In genomic region chr16:15746332-15746731, GRCh38 we compare ENCODE assay signal across 19 cellular contexts.
DNase-seq lines count a peak whose midpoint lies in the region; TF ChIP-seq lines count a peak whose summit lies in the region.
"Had no signal": no experiment of that assay in that cellular context is flagged by ENCODE, and none has a peak within 500 bp of the region (broad histone marks: within the 10 kb centered on the region; RNA-seq: fewer than 3 reads in every experiment).

No MANE protein-coding gene starts in this region.

- H3K4me3 Mint-ChIP-seq in endodermal cell = no peak overlapping the region
- H3K4me3 Mint-ChIP-seq: B cell; CD14-positive monocyte; CD4-positive, alpha-beta T cell; CD8-positive, alpha-beta memory T cell; GM23338; H9 had no signal

- H2BK5ac ChIP-seq in neuronal stem cell (ENCODE audit: low read length) = no peak overlapping the region

- H4K8ac ChIP-seq in neuronal stem cell (ENCODE audit: low read depth, low read length) = no peak overlapping the region

- H3K27me3 Mint-ChIP-seq in endodermal cell (ENCODE audit: insufficient read depth) = no peaks in the 10 kb centered on the region
- H3K27me3 Mint-ChIP-seq: B cell; CD4-positive, alpha-beta T cell; CD8-positive, alpha-beta memory T cell had no signal

- H3K27ac ChIP-seq in neuronal stem cell (replicated peaks; ENCODE audit: low read length) (no peak overlapping the region), stomach smooth muscle (ENCODE audit: low read length) (peak overlapping the region; percentile 71), endodermal cell (ENCODE audit: low read depth, low read length) (no peak overlapping the region), dorsolateral prefrontal cortex (no peak overlapping the region)
- H3K27ac ChIP-seq: 22Rv1; BLaER1 treated with 17β-estradiol and CSF1 and Interleukin-3, amounts not matched to agents 10 nM and 100 nM had no signal

- H2AFZ ChIP-seq in neuronal stem cell (ENCODE audit: low read length) = no peak overlapping the region
- H2AFZ ChIP-seq: GM23338 had no signal

- DNase-seq in NCI-H2171 (lab: John Stamatoyannopoulos, UW) (peak; percentile 6), NCI-H2171 treated with DMSO at 0.1 percent for 48 hours (lab: John Stamatoyannopoulos, UW) (no peak), neuronal stem cell (ENCODE audit: low spot score) (no peak), endodermal cell (no peak), dorsolateral prefrontal cortex (no peak)
- DNase-seq: CD4-positive, alpha-beta T cell; CD8-positive, alpha-beta memory T cell; DMS 273 treated with DMSO at 0.1 percent for 48 hours; DMS79; EL; GDM1; H9 had no signal

- no peak overlapping the region for H3K27ac Mint-ChIP-seq in endodermal cell
- H3K27ac Mint-ChIP-seq: B cell; CD14-positive monocyte; CD4-positive, alpha-beta T cell; GM23338; H9 had no signal

- H2BK12ac ChIP-seq in neuronal stem cell (ENCODE audit: low read length) = no peak overlapping the region

- H3K4me1 ChIP-seq in neuronal stem cell (ENCODE audit: control insufficient read depth in 2 of 2, insufficient read depth in 1 of 2, low read depth in 1 of 2, low read length in 2 of 2) = no peaks in the 10 kb centered on the region
- peaks cover 25% of the 10 kb centered on the region for H3K4me1 ChIP-seq in stomach smooth muscle (ENCODE audit: control insufficient read depth, insufficient read depth, low read length)
- no peaks in the 10 kb centered on the region for H3K4me1 ChIP-seq in endodermal cell (ENCODE audit: control insufficient read depth, insufficient read depth, low read length)

- H3K9ac ChIP-seq in neuronal stem cell (ENCODE audit: low read depth, low read length, poor library complexity) (peak overlapping the region; percentile 44), stomach smooth muscle (ENCODE audit: low read length in 2 of 2) (no peak overlapping the region), endodermal cell (ENCODE audit: extremely low read depth, low read length, poor library complexity, severe bottlenecking) (no peak overlapping the region)
- H3K9ac ChIP-seq: BLaER1 treated with 17β-estradiol and CSF1 and Interleukin-3, amounts not matched to agents 10 nM and 100 nM had no signal

- no peak for TF ChIP-seq CTCF in endodermal cell (conservative IDR thresholded peaks at IDR 0.05)
- no peak for TF ChIP-seq CTCF in dorsolateral prefrontal cortex (IDR thresholded peaks at IDR 0.05 in 54 of 56, conservative IDR thresholded peaks at IDR 0.05 in 2 of 56; ENCODE audit: low read depth in 1 of 56, partially characterized antibody in 56 of 56)

- H3K14ac ChIP-seq in neuronal stem cell (ENCODE audit: low read length) = peak overlapping the region; percentile 31

- H2BK15ac ChIP-seq in neuronal stem cell (ENCODE audit: low read length) = no peak overlapping the region

- intact Hi-C loops in dorsolateral prefrontal cortex (cut with DNase I) = no loop called here

- peaks cover 2% of the 10 kb centered on the region for H3K79me1 ChIP-seq in neuronal stem cell (ENCODE audit: low read depth, low read length)

- WGBS in neuronal stem cell (ENCODE audit: extremely low coverage in 2 of 2, insufficient read length in 2 of 2, insufficient replicate concordance in 1 of 2), 2 donors = no CpG with 5 or more reads among the region's 6 CpGs
- 91% methylated on average over 6 of the region's 6 CpGs for WGBS in endodermal cell (ENCODE audit: insufficient coverage in 1 of 2, insufficient read length in 1 of 2), 2 experiments

- H3K4me3 ChIP-seq in neuronal stem cell (ENCODE audit: low read length in 2 of 2) (no peak overlapping the region), stomach smooth muscle (ENCODE audit: low read length in 2 of 2) (no peak overlapping the region), endodermal cell (ENCODE audit: low read length) (no peak overlapping the region), dorsolateral prefrontal cortex (no peak overlapping the region)
- H3K4me3 ChIP-seq: BLaER1 treated with 17β-estradiol and CSF1 and Interleukin-3, amounts not matched to agents 10 nM and 100 nM; GM12878; GM23338 had no signal

- H3K36me3 Mint-ChIP-seq in endodermal cell (ENCODE audit: low read depth) = no peaks in the 10 kb centered on the region

- no peak overlapping the region for H2BK120ac ChIP-seq in neuronal stem cell (ENCODE audit: low read depth, low read length)

- no peak overlapping the region for H3K18ac ChIP-seq in neuronal stem cell (ENCODE audit: low read length)

- no peaks in the 10 kb centered on the region for H3K9me3 Mint-ChIP-seq in endodermal cell
- H3K9me3 Mint-ChIP-seq: CD4-positive, alpha-beta T cell; GM23338; H9 had no signal

- H3K4me2 ChIP-seq in neuronal stem cell (ENCODE audit: insufficient read depth, low read length, poor library complexity, severe bottlenecking) = no peak overlapping the region
- H3K4me2 ChIP-seq: GM23338 had no signal

- H3K4me1 Mint-ChIP-seq in endodermal cell = no peaks in the 10 kb centered on the region
- H3K4me1 Mint-ChIP-seq: B cell; CD8-positive, alpha-beta memory T cell; GM23338 had no signal

- H2AK5ac ChIP-seq in neuronal stem cell (ENCODE audit: low read depth, low read length) = no peak overlapping the region

- no peak overlapping the region for H3K23ac ChIP-seq in neuronal stem cell (ENCODE audit: low read depth, low read length, poor library complexity)

- no peak overlapping the region for H4K91ac ChIP-seq in neuronal stem cell (ENCODE audit: low read depth, low read length, poor library complexity)

- no peaks in the 10 kb centered on the region for H3K36me3 ChIP-seq in neuronal stem cell (replicated peaks in 1 of 2; ENCODE audit: control insufficient read depth in 2 of 2, insufficient read depth in 2 of 2, low read length in 2 of 2)
- H3K36me3 ChIP-seq in stomach smooth muscle (ENCODE audit: control insufficient read depth in 2 of 2, insufficient read depth in 2 of 2, low read length in 2 of 2) = peaks cover 81 to 84% of the 10 kb centered on the region in 2 donors
- H3K36me3 ChIP-seq in endodermal cell (ENCODE audit: control insufficient read depth, insufficient read depth, low read length) = no peaks in the 10 kb centered on the region

- H3K9me3 ChIP-seq in neuronal stem cell (replicated peaks in 1 of 2; ENCODE audit: control insufficient read depth in 2 of 2, insufficient read depth in 1 of 2, low read depth in 1 of 2, low read length in 2 of 2) (no peaks in the 10 kb centered on the region), stomach smooth muscle (ENCODE audit: control insufficient read depth in 2 of 2, low read length in 2 of 2) (no peaks in the 10 kb centered on the region), endodermal cell (ENCODE audit: control insufficient read depth, low read length) (no peaks in the 10 kb centered on the region)

- H3K27me3 ChIP-seq in neuronal stem cell (ENCODE audit: control insufficient read depth in 3 of 3, insufficient read depth in 3 of 3, low read depth in 1 of 3, low read length in 3 of 3) = no peaks in the 10 kb centered on the region
- H3K27me3 ChIP-seq in stomach smooth muscle (ENCODE audit: control insufficient read depth in 1 of 2, insufficient read depth in 2 of 2, low read length in 2 of 2) = no peaks in the 10 kb centered on the region
- H3K27me3 ChIP-seq in endodermal cell (ENCODE audit: control insufficient read depth, insufficient read depth, low read length, poor library complexity, severe bottlenecking) = no peaks in the 10 kb centered on the region
- no peaks in the 10 kb centered on the region for H3K27me3 ChIP-seq in dorsolateral prefrontal cortex
- H3K27me3 ChIP-seq: BLaER1 treated with 17β-estradiol and CSF1 and Interleukin-3, amounts not matched to agents 10 nM and 100 nM had no signal

- H3K4ac ChIP-seq in neuronal stem cell (ENCODE audit: low read length) = no peak overlapping the region
